26 cellular contexts compared by ENCODE assay signal in genomic region chr15:67869700-67870099, GRCh38.
"Had no signal": no experiment of that assay in that cellular context is flagged by ENCODE, and none has a peak within 500 bp of the region (broad histone marks: within the 10 kb centered on the region; RNA-seq: fewer than 3 reads in every experiment).

No MANE protein-coding gene starts in this region.

- H3K27ac Mint-ChIP-seq: activated naive CD8-positive, alpha-beta T cell treated with anti-CD3 and anti-CD28 coated beads, Interleukin-2, amount 10 ng/mL, durations not matched to agents 7 days and 5 days; activated T-cell treated with anti-CD3 and anti-CD28 coated beads, Interleukin-2, amount 50 U/mL, for 24 hours; activated T-helper 2 cell treated with anti-CD3 and anti-CD28 coated beads, Interferon-gamma antibody, Interleukin-2, Interleukin-4, amounts not matched to agents 10 μg/mL and 5 μg/mL and 100 μg/mL, durations not matched to agents 14 hours and 24 hours and 36 hours had no signal

- DNase-seq: activated CD4-positive, alpha-beta T cell treated with anti-CD3 and anti-CD28 coated beads for 1 hour; activated CD4-positive, alpha-beta T cell treated with anti-CD3 and anti-CD28 coated beads for 48 hours; activated CD4-positive, alpha-beta T cell treated with anti-CD3 and anti-CD28 coated beads, Interleukin-2, amount 50 U/mL, for 48 hours; activated CD4-positive, CD25-positive, alpha-beta regulatory T cell; activated gamma-delta T cell; activated naive CD4-positive, alpha-beta T cell treated with anti-CD3 and anti-CD28 coated beads, Interleukin-2, amount 50 U/mL, for 16 hours; activated naive CD8-positive, alpha-beta T cell treated with anti-CD3 and anti-CD28 coated beads, Interleukin-2, amount 10 ng/mL, durations not matched to agents 7 days and 5 days; activated T-cell treated with anti-CD3 and anti-CD28 coated beads, Interleukin-2, amount 50 U/mL, for 24 hours; amygdala; MM.1S; MV-4-11; NCI-H1092; NCI-H1436 treated with DMSO at 0.1 percent for 48 hours; NCI-H1694 treated with DMSO at 0.1 percent for 48 hours; NCI-H2029 treated with DMSO at 0.1 percent for 48 hours; NCI-H2171 treated with DMSO at 0.1 percent for 48 hours; NCI-H226; NCI-H446 treated with DMSO at 0.1 percent for 48 hours; NCI-H524; SHP77; SJCRH30; T1000; WERI-Rb-1 had no signal

- H3K4me3 Mint-ChIP-seq: activated naive CD8-positive, alpha-beta T cell treated with anti-CD3 and anti-CD28 coated beads, Interleukin-2, amount 10 ng/mL, durations not matched to agents 7 days and 5 days; activated T-cell treated with anti-CD3 and anti-CD28 coated beads, Interleukin-2, amount 50 U/mL, for 24 hours; central memory CD8-positive, alpha-beta T cell had no signal

- H3K4me1 Mint-ChIP-seq: activated naive CD8-positive, alpha-beta T cell treated with anti-CD3 and anti-CD28 coated beads, Interleukin-2, amount 10 ng/mL, durations not matched to agents 7 days and 5 days; central memory CD8-positive, alpha-beta T cell had no signal

- ATAC-seq: Panc1 had no signal
